In genomic region chr11:118226781-118227180, GRCh38 we compare ENCODE assay signal across 16 cellular contexts. TPM values are rescaled to one million over a fixed set of nuclear protein-coding genes. Genes with fewer than 3 reads are reported as not detected.
DNase-seq lines count a peak whose midpoint lies in the region; ATAC-seq and TF ChIP-seq lines count a peak whose summit lies in the region.
"Had no signal": no experiment of that assay in that cellular context is flagged by ENCODE, and none has a peak within 500 bp of the region (broad histone marks: within the 10 kb centered on the region; RNA-seq: fewer than 3 reads in every experiment).

No MANE protein-coding gene starts in this region.

- TF ChIP-seq CTCF in mucosa of descending colon (IDR thresholded peaks at IDR 0.05): no peak
- no peak for TF ChIP-seq CTCF in HFFc6 (IDR thresholded peaks at IDR 0.05)

- POLR2A ChIA-PET in activated CD8-positive, alpha-beta T cell treated with anti-CD3 and anti-CD28 coated beads, Interleukin-2, amount 10 ng/mL, durations not matched to agents 7 days and 5 days (lab: Charles Lee): interaction anchor here (0.6 to 9.6 kb wide), 14 partner anchors 14 to 133 kb away, joined by 3 to 106 read pairs (median 9); partner anchors contain the start of genes CD3D, MPZL3 and UBE4A

- H3K36me3 Mint-ChIP-seq in activated naive CD4-positive, alpha-beta T cell treated with anti-CD3 and anti-CD28 coated beads, Interleukin-2, amount 50 U/mL, for 24 hours: peaks cover 41% of the 10 kb centered on the region
- peaks cover 66% of the 10 kb centered on the region for H3K36me3 Mint-ChIP-seq in activated CD8-positive, alpha-beta T cell treated with anti-CD3 and anti-CD28 coated beads, Interleukin-2, amount 10 ng/mL, durations not matched to agents 7 days and 5 days (ENCODE audit: low read depth)
- H3K36me3 Mint-ChIP-seq in HFFc6 (ENCODE audit: low read depth): no peaks in the 10 kb centered on the region

- ATAC-seq in activated CD8-positive, alpha-beta T cell treated with anti-CD3 and anti-CD28 coated beads, Interleukin-2, amount 10 ng/mL, durations not matched to agents 7 days and 5 days: peak; percentile 10
- ATAC-seq in mucosa of descending colon: peak; percentile 50

- H3K36me3 ChIP-seq in mucosa of descending colon (ENCODE audit: low read depth): no peaks in the 10 kb centered on the region
- H3K36me3 ChIP-seq: breast epithelium had no signal

- DNase-seq in activated naive CD4-positive, alpha-beta T cell (lab: John Stamatoyannopoulos, UW): no peak
- peak; percentile 53 for DNase-seq in activated CD8-positive, alpha-beta T cell treated with anti-CD3 and anti-CD28 coated beads, Interleukin-2, amount 10 ng/mL, durations not matched to agents 7 days and 5 days
- DNase-seq in mucosa of descending colon: no peak
- DNase-seq in globus pallidus (ENCODE audit: low spot score): no peak
- DNase-seq in stimulated activated naive CD4-positive, alpha-beta T cell treated with Interleukin-2 at 50 U/mL for 16 hours (lab: John Stamatoyannopoulos, UW): no peak
- DNase-seq in superior temporal gyrus (ENCODE audit: extremely low spot score): no peak
- DNase-seq in HFFc6: no peak
- DNase-seq: MM.1S; NCI-H82; Right ventricle myocardium superior; stimulated activated CD4-positive, alpha-beta T cell treated with anti-CD3 and anti-CD28 coated beads, Interleukin-12 subunit alpha, Interleukin-12 subunit beta, amount 100 ng/mL, for 4 hours; thyroid gland had no signal

- CTCF ChIA-PET in activated CD8-positive, alpha-beta T cell treated with anti-CD3 and anti-CD28 coated beads, Interleukin-2, amount 10 ng/mL, durations not matched to agents 7 days and 5 days (lab: Charles Lee): interaction anchor here (0.6 to 8.4 kb wide), 18 partner anchors 8 to 139 kb away, joined by 3 to 88 read pairs (median 4); partner anchors contain the start of gene MPZL3

- no peaks in the 10 kb centered on the region for H3K9me3 Mint-ChIP-seq in activated naive CD4-positive, alpha-beta T cell treated with anti-CD3 and anti-CD28 coated beads, Interleukin-2, amount 50 U/mL, for 24 hours
- H3K9me3 Mint-ChIP-seq in activated CD8-positive, alpha-beta T cell treated with anti-CD3 and anti-CD28 coated beads, Interleukin-2, amount 10 ng/mL, durations not matched to agents 7 days and 5 days (ENCODE audit: insufficient read depth): no peaks in the 10 kb centered on the region
- no peaks in the 10 kb centered on the region for H3K9me3 Mint-ChIP-seq in HFFc6
- H3K9me3 Mint-ChIP-seq: mesothelial cell of epicardium had no signal

- peak overlapping the region; percentile 64 for H3K4me3 Mint-ChIP-seq in activated naive CD4-positive, alpha-beta T cell treated with anti-CD3 and anti-CD28 coated beads, Interleukin-2, amount 50 U/mL, for 24 hours
- peak overlapping the region; percentile 65 for H3K4me3 Mint-ChIP-seq in activated CD8-positive, alpha-beta T cell treated with anti-CD3 and anti-CD28 coated beads, Interleukin-2, amount 10 ng/mL, durations not matched to agents 7 days and 5 days
- no peak overlapping the region for H3K4me3 Mint-ChIP-seq in HFFc6
- H3K4me3 Mint-ChIP-seq: mesothelial cell of epicardium had no signal

- no peaks in the 10 kb centered on the region for H3K9me3 ChIP-seq in mucosa of descending colon
- H3K9me3 ChIP-seq: breast epithelium, thyroid gland had no signal

- H3K27me3 Mint-ChIP-seq in activated naive CD4-positive, alpha-beta T cell treated with anti-CD3 and anti-CD28 coated beads, Interleukin-2, amount 50 U/mL, for 24 hours: no peaks in the 10 kb centered on the region
- no peaks in the 10 kb centered on the region for H3K27me3 Mint-ChIP-seq in activated CD8-positive, alpha-beta T cell treated with anti-CD3 and anti-CD28 coated beads, Interleukin-2, amount 10 ng/mL, durations not matched to agents 7 days and 5 days (ENCODE audit: low read depth)
- peaks cover 17% of the 10 kb centered on the region for H3K27me3 Mint-ChIP-seq in HFFc6 (ENCODE audit: insufficient read depth)

- no peak overlapping the region for H3K4me3 ChIP-seq in mucosa of descending colon
- H3K4me3 ChIP-seq: breast epithelium, thyroid gland had no signal

- H3K27ac Mint-ChIP-seq in activated naive CD4-positive, alpha-beta T cell treated with anti-CD3 and anti-CD28 coated beads, Interleukin-2, amount 50 U/mL, for 24 hours: peak overlapping the region; percentile 93
- no peak overlapping the region for H3K27ac Mint-ChIP-seq in activated CD8-positive, alpha-beta T cell treated with anti-CD3 and anti-CD28 coated beads, Interleukin-2, amount 10 ng/mL, durations not matched to agents 7 days and 5 days
- no peak overlapping the region for H3K27ac Mint-ChIP-seq in HFFc6
- H3K27ac Mint-ChIP-seq: mesothelial cell of epicardium had no signal

- intact Hi-C loops in mucosa of descending colon (cut with DNase I, micrococcal nuclease): no loop called here

- H3K4me1 Mint-ChIP-seq in activated naive CD4-positive, alpha-beta T cell treated with anti-CD3 and anti-CD28 coated beads, Interleukin-2, amount 50 U/mL, for 24 hours: peaks cover 33% of the 10 kb centered on the region
- peaks cover 9% of the 10 kb centered on the region for H3K4me1 Mint-ChIP-seq in activated CD8-positive, alpha-beta T cell treated with anti-CD3 and anti-CD28 coated beads, Interleukin-2, amount 10 ng/mL, durations not matched to agents 7 days and 5 days (ENCODE audit: low read depth)
- peaks cover 5% of the 10 kb centered on the region for H3K4me1 Mint-ChIP-seq in HFFc6 (ENCODE audit: low read depth)
- H3K4me1 Mint-ChIP-seq: mesothelial cell of epicardium had no signal

- no peaks in the 10 kb centered on the region for H3K4me1 ChIP-seq in mucosa of descending colon (ENCODE audit: low read depth)
- H3K4me1 ChIP-seq: breast epithelium, parathyroid adenoma, thyroid gland had no signal

RNA-seq across cellular contexts. Expression of gene JAML, which starts 2.0 kb away (rescaled TPM):
- total RNA-seq in activated CD8-positive, alpha-beta T cell treated with anti-CD3 and anti-CD28 coated beads, Interleukin-2, amount 10 ng/mL, durations not matched to agents 7 days and 5 days: 100 to 1,000 TPM; 140 to 144 TPM
- 10 to 100 TPM in 1 of 3 donors, 1 to 10 TPM in 2; 7.5 to 15.0 (median 7.7) TPM for total RNA-seq in mucosa of descending colon
- total RNA-seq in HFFc6 (2021; fragmentation: NEBNext Ultra II Directional; extraction: Animal tissue kit (Norgen Biotek cat#: 25700)): not detected
- total RNA-seq: mesothelial cell of epicardium had no signal

RNA-seq across cellular contexts. Expression of gene MPZL3, which starts 25.4 kb away (rescaled TPM):
- 10 to 100 TPM; 19.6 to 20.0 TPM for total RNA-seq in activated CD8-positive, alpha-beta T cell treated with anti-CD3 and anti-CD28 coated beads, Interleukin-2, amount 10 ng/mL, durations not matched to agents 7 days and 5 days
- 10 to 100 TPM in 1 of 3 donors, 1 to 10 TPM in 2; 4.9 to 19.6 (median 9.0) TPM for total RNA-seq in mucosa of descending colon
- total RNA-seq in HFFc6 (2021; fragmentation: NEBNext Ultra II Directional; extraction: Animal tissue kit (Norgen Biotek cat#: 25700)): under 1 TPM in 2 of 6 experiments, not detected in 4; 0.21 to 0.33 TPM

RNA-seq across cellular contexts. Expression of gene MPZL2, which starts 37.3 kb away (rescaled TPM):
- 10 to 100 TPM; 11.7 to 12.2 TPM for total RNA-seq in activated CD8-positive, alpha-beta T cell treated with anti-CD3 and anti-CD28 coated beads, Interleukin-2, amount 10 ng/mL, durations not matched to agents 7 days and 5 days
- total RNA-seq in mucosa of descending colon: 10 to 100 TPM; 34.4 to 83.1 (median 72.4) TPM
- not detected for total RNA-seq in HFFc6 (2021; fragmentation: NEBNext Ultra II Directional; extraction: Animal tissue kit (Norgen Biotek cat#: 25700))

RNA-seq across cellular contexts. Expression of gene SCN2B, which starts 50.3 kb away (rescaled TPM):
- not detected for total RNA-seq in activated CD8-positive, alpha-beta T cell treated with anti-CD3 and anti-CD28 coated beads, Interleukin-2, amount 10 ng/mL, durations not matched to agents 7 days and 5 days
- total RNA-seq in mucosa of descending colon: 1 to 10 TPM in 1 of 3 donors, under 1 TPM in 2; 0.23 to 3.7 (median 0.34) TPM
- total RNA-seq in HFFc6 (2021; fragmentation: NEBNext Ultra II Directional; extraction: Animal tissue kit (Norgen Biotek cat#: 25700)): not detected

Comparison
In these comparisons a context has a peak if more than half of its experiments do, and no peak if none do; other contexts are left out.
1. RNA of gene JAML, which starts 2.0 kb away (total RNA-seq): 140 to 144 TPM in activated CD8-positive, alpha-beta T cell treated with anti-CD3 and anti-CD28 coated beads, Interleukin-2, amount 10 ng/mL, durations not matched to agents 7 days and 5 days; 7.5 to 15.0 TPM in mucosa of descending colon and not detected in HFFc6; every median in the first group is over 4 times any median in the second.
2. RNA of gene MPZL3, which starts 25.4 kb away (total RNA-seq): 19.6 to 20.0 TPM in activated CD8-positive, alpha-beta T cell treated with anti-CD3 and anti-CD28 coated beads, Interleukin-2, amount 10 ng/mL, durations not matched to agents 7 days and 5 days and 4.9 to 19.6 TPM in mucosa of descending colon; 0.21 to 0.33 TPM in HFFc6; every median in the first group is over 4 times any median in the second.
3. RNA of gene MPZL2, which starts 37.3 kb away (total RNA-seq): 34.4 to 83.1 TPM in mucosa of descending colon and 11.7 to 12.2 TPM in activated CD8-positive, alpha-beta T cell treated with anti-CD3 and anti-CD28 coated beads, Interleukin-2, amount 10 ng/mL, durations not matched to agents 7 days and 5 days; not detected in HFFc6; every median in the first group is over 10 times any median in the second.